ENCODE assay signal across 14 cellular contexts in the genomic region with DNA sequence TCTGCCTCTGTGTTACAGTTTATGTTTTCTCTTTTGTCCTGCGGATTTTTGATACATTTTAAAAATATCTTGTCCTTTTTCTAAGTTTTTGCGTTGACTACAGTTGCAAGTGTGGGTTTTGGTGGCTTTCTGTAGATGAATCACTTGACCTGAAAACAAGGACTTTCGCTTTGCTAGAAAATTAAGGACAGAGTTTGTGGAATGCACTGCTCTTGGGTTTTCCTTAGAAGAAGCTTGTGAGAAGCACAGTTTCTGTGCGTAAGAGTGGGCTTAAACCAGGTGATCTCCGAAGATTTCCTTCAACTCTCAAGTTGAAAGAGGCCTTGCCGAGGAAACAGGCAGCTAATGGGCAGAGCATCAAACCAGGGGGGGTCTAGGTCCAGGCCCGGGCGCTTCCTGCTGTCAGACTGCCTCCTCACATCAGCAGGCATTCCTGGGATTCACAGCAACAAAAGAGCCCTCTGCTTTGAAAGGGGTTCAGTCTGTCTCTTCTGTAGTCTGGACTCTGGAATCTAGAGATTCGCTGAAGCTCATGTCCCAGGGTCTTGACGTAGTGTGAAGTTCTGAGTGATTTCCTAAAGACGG. TPM values are rescaled to one million over a fixed set of nuclear protein-coding genes. Genes with fewer than 3 reads are reported as not detected.
DNase-seq lines count a peak whose midpoint lies in the region; ATAC-seq, FAIRE-seq and TF ChIP-seq lines count a peak whose summit lies in the region.
"Had no signal": no experiment of that assay in that cellular context is flagged by ENCODE, and none has a peak within 500 bp of the region (broad histone marks: within the 10 kb centered on the region; RNA-seq: fewer than 3 reads in every experiment).

No MANE protein-coding gene starts in this region.

- H3K9me3 ChIP-seq in iPS DF 6.9 (ENCODE audit: control insufficient read depth, insufficient read depth, low read length) (no peaks in the 10 kb centered on the region), skeletal muscle tissue (ENCODE audit: control insufficient read depth in 3 of 3, low read length in 3 of 3) (no peaks in the 10 kb centered on the region)
- H3K9me3 ChIP-seq: tibial artery had no signal

- H3K4me1 ChIP-seq in iPS DF 6.9 (ENCODE audit: control insufficient read depth, insufficient read depth, low read length) (peaks cover 7% of the 10 kb centered on the region), skeletal muscle tissue (ENCODE audit: control insufficient read depth in 3 of 3, insufficient read depth in 3 of 3, low read length in 3 of 3) (peaks cover 20 to 36% (median 31%) of the 10 kb centered on the region in 3 donors)

- H3K4me1 Mint-ChIP-seq in activated CD4-positive, alpha-beta T cell treated with anti-CD3 and anti-CD28 coated beads for 36 hours = peaks cover 96% of the 10 kb centered on the region
- H3K4me1 Mint-ChIP-seq in activated naive CD8-positive, alpha-beta T cell treated with anti-CD3 and anti-CD28 coated beads for 36 hours = peaks cover 97% of the 10 kb centered on the region

- no CpG with 5 or more reads among the region's 11 CpGs for WGBS in iPS DF 6.9 (ENCODE audit: insufficient coverage, insufficient read length)

- peak overlapping the region; percentile 45 for H3K4me3 Mint-ChIP-seq in activated CD4-positive, alpha-beta T cell treated with anti-CD3 and anti-CD28 coated beads for 36 hours
- peak overlapping the region; percentile 29 for H3K4me3 Mint-ChIP-seq in activated naive CD8-positive, alpha-beta T cell treated with anti-CD3 and anti-CD28 coated beads for 36 hours

- H3K27me3 ChIP-seq in iPS DF 6.9 (ENCODE audit: control insufficient read depth, insufficient read depth, low read length) (no peaks in the 10 kb centered on the region), skeletal muscle tissue (ENCODE audit: control insufficient read depth in 3 of 3, insufficient read depth in 3 of 3, low read length in 3 of 3) (no peaks in the 10 kb centered on the region)
- H3K27me3 ChIP-seq: tibial artery had no signal

- H3K27me3 Mint-ChIP-seq in activated CD4-positive, alpha-beta T cell treated with anti-CD3 and anti-CD28 coated beads for 36 hours = no peaks in the 10 kb centered on the region
- no peaks in the 10 kb centered on the region for H3K27me3 Mint-ChIP-seq in activated naive CD8-positive, alpha-beta T cell treated with anti-CD3 and anti-CD28 coated beads for 36 hours

- DNase-seq in activated CD4-positive, alpha-beta T cell treated with anti-CD3 and anti-CD28 coated beads for 36 hours = peak; percentile 13
- DNase-seq in activated CD4-positive, alpha-beta T cell treated with anti-CD3 and anti-CD28 coated beads, Interleukin-2, amount 50 U/mL, for 48 hours = no peak
- DNase-seq in activated naive CD8-positive, alpha-beta T cell treated with anti-CD3 and anti-CD28 coated beads for 36 hours = no peak
- peak; percentile 55 for DNase-seq in iPS DF 6.9 (ENCODE audit: low read depth, low spot score)
- no peak for DNase-seq in GM13976 (ENCODE audit: low spot score)
- DNase-seq in H54 (ENCODE audit: insufficient read length, low spot score) = no peak
- DNase-seq: 8988T; NCI-H1930; stimulated activated CD4-positive, alpha-beta T cell treated with anti-CD3 and anti-CD28 coated beads, Interleukin-2, amount 100 ng/mL, for 48 hours; tibial artery had no signal

- H3K27ac ChIP-seq in iPS DF 6.9 (ENCODE audit: low read length) = no peak overlapping the region
- peak overlapping the region; percentile 13 for H3K27ac ChIP-seq in skeletal muscle tissue (ENCODE audit: low read depth, low read length)
- H3K27ac ChIP-seq: tibial artery, VCaP had no signal

- no peak overlapping the region for H3K4me3 ChIP-seq in iPS DF 6.9 (ENCODE audit: low read length)
- H3K4me3 ChIP-seq in skeletal muscle tissue (ENCODE audit: low read length in 3 of 3) = no peak overlapping the region
- H3K4me3 ChIP-seq: tibial artery had no signal

- TF ChIP-seq CTCF in GM13976 (IDR thresholded peaks at IDR 0.05; ENCODE audit: borderline replicate concordance, control extremely low read depth, extremely low read depth, insufficient read depth, missing control alignments) = no peak

- ATAC-seq in activated CD4-positive, alpha-beta T cell treated with anti-CD3 and anti-CD28 coated beads for 36 hours = no peak
- ATAC-seq in HG02678 (IDR thresholded peaks at IDR 0.05; ENCODE audit: unreplicated experiment) = no peak

- no peaks in the 10 kb centered on the region for H3K36me3 ChIP-seq in iPS DF 6.9 (ENCODE audit: control insufficient read depth, insufficient read depth, low read length)
- no peaks in the 10 kb centered on the region for H3K36me3 ChIP-seq in skeletal muscle tissue (ENCODE audit: control insufficient read depth in 3 of 3, insufficient read depth in 3 of 3, low read length in 3 of 3)
- H3K36me3 ChIP-seq: tibial artery had no signal

- intact Hi-C loops in activated CD4-positive, alpha-beta T cell treated with anti-CD3 and anti-CD28 coated beads for 36 hours (cut with DNase I, micrococcal nuclease) = no loop called here

- CTCF ChIA-PET in activated CD4-positive, alpha-beta T cell treated with anti-CD3 and anti-CD28 coated beads for 36 hours (lab: Charles Lee) = interaction anchor here (0.5 to 1.1 kb wide), 3 partner anchors 15 to 101 kb away, joined by 3 to 4 read pairs (median 3); no protein-coding TSS in a partner anchor

- peaks cover 63% of the 10 kb centered on the region for H3K36me3 Mint-ChIP-seq in activated CD4-positive, alpha-beta T cell treated with anti-CD3 and anti-CD28 coated beads for 36 hours (ENCODE audit: low read depth)
- H3K36me3 Mint-ChIP-seq in activated naive CD8-positive, alpha-beta T cell treated with anti-CD3 and anti-CD28 coated beads for 36 hours = peaks cover 51% of the 10 kb centered on the region

- in situ Hi-C loops in GM13976 (cut with MboI; ENCODE audit: low sequenced_read_pairs, unreplicated experiment) = no loop called here

- H3K9me3 Mint-ChIP-seq in activated CD4-positive, alpha-beta T cell treated with anti-CD3 and anti-CD28 coated beads for 36 hours (ENCODE audit: low read depth) = no peaks in the 10 kb centered on the region
- no peaks in the 10 kb centered on the region for H3K9me3 Mint-ChIP-seq in activated naive CD8-positive, alpha-beta T cell treated with anti-CD3 and anti-CD28 coated beads for 36 hours

- TF ChIP-seq POLR2A in H54 (IDR thresholded peaks at IDR 0.05; ENCODE audit: low read depth, low read length) = no peak

- no peak for FAIRE-seq in H54 (lab: Jason Lieb, UNC)
- FAIRE-seq: bronchial epithelial cell had no signal

- H3K9ac ChIP-seq in skeletal muscle tissue (ENCODE audit: low read depth in 1 of 3, low read length in 3 of 3) = no peak overlapping the region

- H3K27ac Mint-ChIP-seq in activated CD4-positive, alpha-beta T cell treated with anti-CD3 and anti-CD28 coated beads for 36 hours = peak overlapping the region; percentile 85
- H3K27ac Mint-ChIP-seq in activated naive CD8-positive, alpha-beta T cell treated with anti-CD3 and anti-CD28 coated beads for 36 hours = peak overlapping the region; percentile 84

- POLR2A ChIA-PET in activated CD4-positive, alpha-beta T cell treated with anti-CD3 and anti-CD28 coated beads for 36 hours (lab: Charles Lee) = interaction anchor here (0.9 to 2.2 kb wide), 5 partner anchors 13 to 41 kb away, joined by 3 to 7 read pairs (median 4); no protein-coding TSS in a partner anchor

RNA-seq across cellular contexts. Expression of a gene that starts 17.3 kb away (rescaled TPM):
- 10 to 100 TPM; 84.7 to 87.5 TPM for total RNA-seq in activated CD4-positive, alpha-beta T cell treated with anti-CD3 and anti-CD28 coated beads for 36 hours
- 10 to 100 TPM; 76.1 to 78.1 TPM for total RNA-seq in activated naive CD8-positive, alpha-beta T cell treated with anti-CD3 and anti-CD28 coated beads for 36 hours
- 42.3 TPM for total RNA-seq in skeletal muscle tissue

Comparison
In these comparisons a context has a peak if more than half of its experiments do, and no peak if none do; other contexts are left out.
1. DNase-seq: peak in activated CD4-positive, alpha-beta T cell treated with anti-CD3 and anti-CD28 coated beads for 36 hours (single experiment) and iPS DF 6.9 (single experiment); none in activated CD4-positive, alpha-beta T cell treated with anti-CD3 and anti-CD28 coated beads, Interleukin-2, amount 50 U/mL, for 48 hours (0 of 2), activated naive CD8-positive, alpha-beta T cell treated with anti-CD3 and anti-CD28 coated beads for 36 hours (single experiment), GM13976 (single experiment) and H54 (single experiment).